ENCODE assay signal across 5 cellular contexts in the genomic region with DNA sequence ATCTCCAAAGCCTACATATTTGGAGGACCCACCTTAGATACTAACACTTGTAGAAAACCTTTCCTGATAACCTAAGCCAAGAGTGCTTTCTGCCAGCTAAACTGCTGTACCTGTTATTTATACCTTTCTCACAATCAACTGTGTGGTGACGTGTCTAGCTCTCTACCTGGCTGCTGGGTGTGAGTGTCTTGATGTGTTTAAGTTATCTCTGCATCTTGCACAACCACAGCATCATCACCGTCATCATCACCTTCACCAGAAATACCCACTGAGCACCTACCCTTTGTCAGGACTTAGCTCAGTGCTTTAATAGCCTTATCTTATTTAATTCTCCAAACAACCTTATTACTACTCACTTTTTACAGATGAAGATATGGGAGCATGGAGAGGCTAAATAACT.
"Had no signal": no experiment of that assay in that cellular context is flagged by ENCODE, and none has a peak within 500 bp of the region (broad histone marks: within the 10 kb centered on the region; RNA-seq: fewer than 3 reads in every experiment).

No MANE protein-coding gene starts in this region.

- ATAC-seq: K562 had no signal

- DNase-seq: IMR-90, KBM-7, KG1 had no signal

- FAIRE-seq: K562 had no signal

- H3K4me3 ChIP-seq: K562 had no signal

- H3K27ac ChIP-seq: HL-60 had no signal
